ENCODE assay signal across 1 cellular context in genomic region chr9:15606667-15607472, GRCh38.
TF ChIP-seq lines count a peak whose summit lies in the region.

No MANE protein-coding gene starts in this region.

TF ChIP-seq in H1, 55 proteins besides CTCF, POLR2A, EP300 and RAD21 (continued from another document):
- TF ChIP-seq, protein P1, sequence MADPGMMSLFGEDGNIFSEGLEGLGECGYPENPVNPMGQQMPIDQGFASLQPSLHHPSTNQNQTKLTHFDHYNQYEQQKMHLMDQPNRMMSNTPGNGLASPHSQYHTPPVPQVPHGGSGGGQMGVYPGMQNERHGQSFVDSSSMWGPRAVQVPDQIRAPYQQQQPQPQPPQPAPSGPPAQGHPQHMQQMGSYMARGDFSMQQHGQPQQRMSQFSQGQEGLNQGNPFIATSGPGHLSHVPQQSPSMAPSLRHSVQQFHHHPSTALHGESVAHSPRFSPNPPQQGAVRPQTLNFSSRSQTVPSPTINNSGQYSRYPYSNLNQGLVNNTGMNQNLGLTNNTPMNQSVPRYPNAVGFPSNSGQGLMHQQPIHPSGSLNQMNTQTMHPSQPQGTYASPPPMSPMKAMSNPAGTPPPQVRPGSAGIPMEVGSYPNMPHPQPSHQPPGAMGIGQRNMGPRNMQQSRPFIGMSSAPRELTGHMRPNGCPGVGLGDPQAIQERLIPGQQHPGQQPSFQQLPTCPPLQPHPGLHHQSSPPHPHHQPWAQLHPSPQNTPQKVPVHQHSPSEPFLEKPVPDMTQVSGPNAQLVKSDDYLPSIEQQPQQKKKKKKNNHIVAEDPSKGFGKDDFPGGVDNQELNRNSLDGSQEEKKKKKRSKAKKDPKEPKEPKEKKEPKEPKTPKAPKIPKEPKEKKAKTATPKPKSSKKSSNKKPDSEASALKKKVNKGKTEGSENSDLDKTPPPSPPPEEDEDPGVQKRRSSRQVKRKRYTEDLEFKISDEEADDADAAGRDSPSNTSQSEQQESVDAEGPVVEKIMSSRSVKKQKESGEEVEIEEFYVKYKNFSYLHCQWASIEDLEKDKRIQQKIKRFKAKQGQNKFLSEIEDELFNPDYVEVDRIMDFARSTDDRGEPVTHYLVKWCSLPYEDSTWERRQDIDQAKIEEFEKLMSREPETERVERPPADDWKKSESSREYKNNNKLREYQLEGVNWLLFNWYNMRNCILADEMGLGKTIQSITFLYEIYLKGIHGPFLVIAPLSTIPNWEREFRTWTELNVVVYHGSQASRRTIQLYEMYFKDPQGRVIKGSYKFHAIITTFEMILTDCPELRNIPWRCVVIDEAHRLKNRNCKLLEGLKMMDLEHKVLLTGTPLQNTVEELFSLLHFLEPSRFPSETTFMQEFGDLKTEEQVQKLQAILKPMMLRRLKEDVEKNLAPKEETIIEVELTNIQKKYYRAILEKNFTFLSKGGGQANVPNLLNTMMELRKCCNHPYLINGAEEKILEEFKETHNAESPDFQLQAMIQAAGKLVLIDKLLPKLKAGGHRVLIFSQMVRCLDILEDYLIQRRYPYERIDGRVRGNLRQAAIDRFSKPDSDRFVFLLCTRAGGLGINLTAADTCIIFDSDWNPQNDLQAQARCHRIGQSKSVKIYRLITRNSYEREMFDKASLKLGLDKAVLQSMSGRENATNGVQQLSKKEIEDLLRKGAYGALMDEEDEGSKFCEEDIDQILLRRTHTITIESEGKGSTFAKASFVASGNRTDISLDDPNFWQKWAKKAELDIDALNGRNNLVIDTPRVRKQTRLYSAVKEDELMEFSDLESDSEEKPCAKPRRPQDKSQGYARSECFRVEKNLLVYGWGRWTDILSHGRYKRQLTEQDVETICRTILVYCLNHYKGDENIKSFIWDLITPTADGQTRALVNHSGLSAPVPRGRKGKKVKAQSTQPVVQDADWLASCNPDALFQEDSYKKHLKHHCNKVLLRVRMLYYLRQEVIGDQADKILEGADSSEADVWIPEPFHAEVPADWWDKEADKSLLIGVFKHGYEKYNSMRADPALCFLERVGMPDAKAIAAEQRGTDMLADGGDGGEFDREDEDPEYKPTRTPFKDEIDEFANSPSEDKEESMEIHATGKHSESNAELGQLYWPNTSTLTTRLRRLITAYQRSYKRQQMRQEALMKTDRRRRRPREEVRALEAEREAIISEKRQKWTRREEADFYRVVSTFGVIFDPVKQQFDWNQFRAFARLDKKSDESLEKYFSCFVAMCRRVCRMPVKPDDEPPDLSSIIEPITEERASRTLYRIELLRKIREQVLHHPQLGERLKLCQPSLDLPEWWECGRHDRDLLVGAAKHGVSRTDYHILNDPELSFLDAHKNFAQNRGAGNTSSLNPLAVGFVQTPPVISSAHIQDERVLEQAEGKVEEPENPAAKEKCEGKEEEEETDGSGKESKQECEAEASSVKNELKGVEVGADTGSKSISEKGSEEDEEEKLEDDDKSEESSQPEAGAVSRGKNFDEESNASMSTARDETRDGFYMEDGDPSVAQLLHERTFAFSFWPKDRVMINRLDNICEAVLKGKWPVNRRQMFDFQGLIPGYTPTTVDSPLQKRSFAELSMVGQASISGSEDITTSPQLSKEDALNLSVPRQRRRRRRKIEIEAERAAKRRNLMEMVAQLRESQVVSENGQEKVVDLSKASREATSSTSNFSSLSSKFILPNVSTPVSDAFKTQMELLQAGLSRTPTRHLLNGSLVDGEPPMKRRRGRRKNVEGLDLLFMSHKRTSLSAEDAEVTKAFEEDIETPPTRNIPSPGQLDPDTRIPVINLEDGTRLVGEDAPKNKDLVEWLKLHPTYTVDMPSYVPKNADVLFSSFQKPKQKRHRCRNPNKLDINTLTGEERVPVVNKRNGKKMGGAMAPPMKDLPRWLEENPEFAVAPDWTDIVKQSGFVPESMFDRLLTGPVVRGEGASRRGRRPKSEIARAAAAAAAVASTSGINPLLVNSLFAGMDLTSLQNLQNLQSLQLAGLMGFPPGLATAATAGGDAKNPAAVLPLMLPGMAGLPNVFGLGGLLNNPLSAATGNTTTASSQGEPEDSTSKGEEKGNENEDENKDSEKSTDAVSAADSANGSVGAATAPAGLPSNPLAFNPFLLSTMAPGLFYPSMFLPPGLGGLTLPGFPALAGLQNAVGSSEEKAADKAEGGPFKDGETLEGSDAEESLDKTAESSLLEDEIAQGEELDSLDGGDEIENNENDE (IDR thresholded peaks at IDR 0.05; ENCODE audit: insufficient replicate concordance, low read length): no peak
- TF ChIP-seq ATF3 (IDR thresholded peaks at IDR 0.05; ENCODE audit: insufficient read depth, low read depth, low read length): no peak
